12 cellular contexts compared by ENCODE assay signal in genomic region chr6:156396791-156397418, GRCh38.
DNase-seq lines count a peak whose midpoint lies in the region; ATAC-seq, FAIRE-seq and TF ChIP-seq lines count a peak whose summit lies in the region.
"Had no signal": no experiment of that assay in that cellular context is flagged by ENCODE, and none has a peak within 500 bp of the region (broad histone marks: within the 10 kb centered on the region; RNA-seq: fewer than 3 reads in every experiment).

No MANE protein-coding gene starts in this region.

- CTCF ChIA-PET in H1 (lab: Charles Lee; ENCODE audit: partially characterized antibody) (interaction anchor here (0.9 kb wide), 2 partner anchors 15 to 169 kb away, joined by 3 read pairs; no protein-coding TSS in a partner anchor), SK-N-SH (lab: Yijun Ruan, JAX) (interaction anchor here (0.7 kb wide), 1 partner anchor 18 kb away, joined by 3 read pairs; no protein-coding TSS in a partner anchor)

- H3K9ac ChIP-seq in H1 (replicated peaks in 1 of 4; ENCODE audit: extremely low read depth in 1 of 4, low read depth in 3 of 4, low read length in 3 of 4) (no peak overlapping the region; a peak in 2 of 7 replicates), SK-N-SH (no peak overlapping the region)

- H3K18ac ChIP-seq in H1 (ENCODE audit: extremely low read depth, low read length): no peak overlapping the region

- TF ChIP-seq RAD21 in H1 (IDR thresholded peaks at IDR 0.05 in 1 of 2, conservative IDR thresholded peaks at IDR 0.05 in 1 of 2; ENCODE audit: low read depth in 2 of 2, low read length in 2 of 2): no peak; a peak in 1 of 4 replicates
- no peak for TF ChIP-seq RAD21 in SK-N-SH (IDR thresholded peaks at IDR 0.05; ENCODE audit: low read length)

- H3F3A ChIP-seq in SK-N-SH (replicated peaks; ENCODE audit: insufficient read depth): no peaks in the 10 kb centered on the region

- no peak for FAIRE-seq in H1 (lab: Jason Lieb, UNC)
- FAIRE-seq: endometrium had no signal

- no peak overlapping the region for H2BK15ac ChIP-seq in H1 (ENCODE audit: low read length)

- H4K91ac ChIP-seq in H1 (replicated peaks; ENCODE audit: insufficient read length, low read length): no peak overlapping the region

- H2BK5ac ChIP-seq in H1 (ENCODE audit: low read depth, low read length): no peak overlapping the region

- H2AFZ ChIP-seq in H1 (ENCODE audit: low read length) (peak overlapping the region; percentile 87), SK-N-SH (ENCODE audit: low read depth) (no peak overlapping the region)

- H4K8ac ChIP-seq in H1 (ENCODE audit: extremely low read depth, insufficient read depth, low read length): peak overlapping the region; percentile 91

- H3K9me3 ChIP-seq in H1 (ENCODE audit: insufficient read depth in 2 of 2, low read depth in 1 of 2, low read length in 1 of 2): no peaks in the 10 kb centered on the region
- H3K9me3 ChIP-seq in SK-N-SH: no peaks in the 10 kb centered on the region
- H3K9me3 ChIP-seq: right lobe of liver, stomach had no signal

- H3K27ac ChIP-seq in H1 (ENCODE audit: low read depth, low read length): no peak overlapping the region
- H3K27ac ChIP-seq in skin epidermis: peak overlapping the region in 16 of 21 experiments; percentile 9 to 90 (median 69)
- H3K27ac ChIP-seq in SK-N-SH (ENCODE audit: low read depth in 2 of 2, low read length in 1 of 2): no peak overlapping the region
- H3K27ac ChIP-seq: right lobe of liver, stomach had no signal

- DNase-seq in activated CD4-positive, alpha-beta T cell treated with anti-CD3 and anti-CD28 coated beads for 4 hours: peak; percentile 19 to 28
- DNase-seq in H1 (ENCODE audit: low read depth in 1 of 2, low spot score in 2 of 2) (peak; percentile 10 to 63), cerebellar nuclear complex (lab: John Stamatoyannopoulos, UW) (no peak), T1000 (lab: John Stamatoyannopoulos, UW) (no peak), SK-N-SH (no peak)
- DNase-seq: islet precursor cell, right lobe of liver, stomach had no signal

- H3K36me3 ChIP-seq in H1 (ENCODE audit: control insufficient read depth in 2 of 4, insufficient read depth in 4 of 4, low read length in 3 of 4): no peaks in the 10 kb centered on the region
- no peaks in the 10 kb centered on the region for H3K36me3 ChIP-seq in SK-N-SH (replicated peaks in 1 of 2; ENCODE audit: control insufficient read depth in 1 of 2, insufficient read depth in 2 of 2, low read length in 1 of 2)
- H3K36me3 ChIP-seq: right lobe of liver, stomach had no signal

- no peak overlapping the region for H3K56ac ChIP-seq in H1 (replicated peaks; ENCODE audit: insufficient read length, low read depth, low read length)

- no peak for TF ChIP-seq POLR2A in H1 (IDR thresholded peaks at IDR 0.05; ENCODE audit: control extremely low read depth in 1 of 2, low read depth in 2 of 2, low read length in 2 of 2)

- no peak overlapping the region for H2BK20ac ChIP-seq in H1 (ENCODE audit: low read length)

- ATAC-seq in GM19328 (IDR thresholded peaks at IDR 0.05; ENCODE audit: unreplicated experiment) (peak; percentile 4), HG03039 (IDR thresholded peaks at IDR 0.05; ENCODE audit: unreplicated experiment) (no peak)
- ATAC-seq: right lobe of liver had no signal

- no peak overlapping the region for H3K23ac ChIP-seq in H1 (ENCODE audit: insufficient read length)

- no peak overlapping the region for H2BK12ac ChIP-seq in H1 (ENCODE audit: low read depth, low read length)

- TF ChIP-seq EP300 in H1 (IDR thresholded peaks at IDR 0.05; ENCODE audit: borderline replicate concordance in 1 of 2, low read depth in 2 of 2, low read length in 2 of 2): no peak
- TF ChIP-seq EP300 in SK-N-SH (IDR thresholded peaks at IDR 0.05; ENCODE audit: borderline replicate concordance in 1 of 2, low read depth in 1 of 2, low read length in 1 of 2): no peak

- no peaks in the 10 kb centered on the region for H3K79me1 ChIP-seq in H1 (ENCODE audit: low read depth, low read length)

- H3K4me3 ChIP-seq in H1 (ENCODE audit: extremely low read depth in 1 of 4, insufficient read depth in 2 of 4, low read depth in 3 of 4, low read length in 4 of 4): peak overlapping the region in 3 of 4 experiments; percentile 12 to 51 (median 13); a peak in 5 of 8 replicates
- peak overlapping the region in 4 of 7 experiments; percentile 10 to 18 (median 12) for H3K4me3 ChIP-seq in skin epidermis
- H3K4me3 ChIP-seq in SK-N-SH (ENCODE audit: low read depth in 2 of 2, low read length in 1 of 2): no peak overlapping the region
- H3K4me3 ChIP-seq: right lobe of liver, stomach had no signal

- WGBS in H1 (ENCODE audit: extremely low coverage in 1 of 2, insufficient coverage in 1 of 2, insufficient read length in 1 of 2, insufficient replicate concordance in 2 of 2, low coverage in 1 of 2, low lambda C conversion rate in 2 of 2, missing lambda C conversion rate in 1 of 2), 2 experiments: 32% methylated on average over 37 of the region's 45 CpGs; no CpG with 5 or more reads in 1 of the 2 experiments
- 91% methylated on average over 30 of the region's 45 CpGs for WGBS in SK-N-SH (ENCODE audit: low lambda C conversion rate)

- no peaks in the 10 kb centered on the region; the same call in 1 of the 2 replicates for H3K23me2 ChIP-seq in H1 (ENCODE audit: low read depth, low read length)

- H3K4me1 ChIP-seq in H1 (replicated peaks in 1 of 4; ENCODE audit: control insufficient read depth in 3 of 4, insufficient read depth in 4 of 4, low read length in 3 of 4) (peaks cover 4 to 11% (median 8%) of the 10 kb centered on the region in 4 experiments), SK-N-SH (ENCODE audit: control insufficient read depth in 1 of 2, insufficient read depth in 2 of 2, low read depth in 1 of 2, low read length in 1 of 2) (peaks cover 0 to 1% of the 10 kb centered on the region in 2 experiments; a peak in 1 of 4 replicates)

- POLR2A ChIA-PET in H1 (lab: Charles Lee; ENCODE audit: partially characterized antibody) (no interaction called here), SK-N-SH (lab: Yijun Ruan, JAX) (no interaction called here)

- no peak overlapping the region for H2AK5ac ChIP-seq in H1 (ENCODE audit: low read depth, low read length)

- TF ChIP-seq CTCF in H1 (IDR thresholded peaks at IDR 0.05; ENCODE audit: control extremely low read depth in 1 of 3, insufficient read depth in 1 of 3, low read depth in 1 of 3, low read length in 3 of 3) (no peak), SK-N-SH (IDR thresholded peaks at IDR 0.05) (no peak)

- H3K14ac ChIP-seq in H1 (ENCODE audit: insufficient read length): no peak overlapping the region

- no peaks in the 10 kb centered on the region for H3K79me2 ChIP-seq in H1 (ENCODE audit: control insufficient read depth in 1 of 2, insufficient read depth in 2 of 2, low read length in 2 of 2)
- no peaks in the 10 kb centered on the region for H3K79me2 ChIP-seq in SK-N-SH (ENCODE audit: insufficient read depth)

- H3K4me2 ChIP-seq in H1 (ENCODE audit: insufficient read depth in 1 of 2, low read depth in 2 of 2, low read length in 2 of 2) (peak overlapping the region; percentile 47 to 68), SK-N-SH (no peak overlapping the region)

- no peaks in the 10 kb centered on the region for H4K20me1 ChIP-seq in H1 (replicated peaks in 1 of 2; ENCODE audit: control insufficient read depth in 1 of 2, insufficient read depth in 2 of 2, low read length in 2 of 2)
- no peaks in the 10 kb centered on the region for H4K20me1 ChIP-seq in SK-N-SH (ENCODE audit: insufficient read depth)

- H2BK120ac ChIP-seq in H1 (replicated peaks; ENCODE audit: low read depth, low read length): no peak overlapping the region

- H3K9me2 ChIP-seq in SK-N-SH: no peaks in the 10 kb centered on the region

- no peak overlapping the region for H4K5ac ChIP-seq in H1 (ENCODE audit: insufficient read length, low read depth, low read length)

- H3K27me3 ChIP-seq in H1 (replicated peaks in 1 of 4; ENCODE audit: control insufficient read depth in 3 of 4, extremely low read depth in 1 of 4, insufficient read depth in 3 of 4, low read length in 3 of 4) (no peaks in the 10 kb centered on the region), SK-N-SH (ENCODE audit: insufficient read depth) (no peaks in the 10 kb centered on the region)

- H3K4ac ChIP-seq in H1 (replicated peaks; ENCODE audit: insufficient read length, low read depth, low read length): no peak overlapping the region

TF ChIP-seq in H1, 55 proteins besides CTCF, POLR2A, EP300 and RAD21 (continues in another document):
- TF ChIP-seq SAP30 (IDR thresholded peaks at IDR 0.05; ENCODE audit: insufficient read depth, insufficient replicate concordance, low read length) (no peak), SP2 (IDR thresholded peaks at IDR 0.05; ENCODE audit: low read length) (no peak), CHD1 (IDR thresholded peaks at IDR 0.05; ENCODE audit: low read depth, low read length) (no peak), TBP (IDR thresholded peaks at IDR 0.05; ENCODE audit: low read depth, low read length) (no peak), ASH2L (IDR thresholded peaks at IDR 0.05; ENCODE audit: low read length) (peak; percentile 80), CREB1 (IDR thresholded peaks at IDR 0.05) (no peak), TCF12 (IDR thresholded peaks at IDR 0.05; ENCODE audit: low read depth, low read length) (no peak), POU5F1 (IDR thresholded peaks at IDR 0.05; ENCODE audit: low read depth, low read length) (no peak)

TF ChIP-seq in SK-N-SH, 30 proteins besides CTCF, POLR2A, EP300 and RAD21 (continues in another document):
- TF ChIP-seq REST (IDR thresholded peaks at IDR 0.05; ENCODE audit: low read depth, low read length) (no peak), MEF2A (IDR thresholded peaks at IDR 0.05; ENCODE audit: borderline replicate concordance, low read depth) (no peak)

Comparison
In these comparisons a context has a peak if more than half of its experiments do, and no peak if none do; other contexts are left out.
1. DNase-seq: peak in activated CD4-positive, alpha-beta T cell treated with anti-CD3 and anti-CD28 coated beads for 4 hours (2 of 2) and H1 (2 of 2); none in cerebellar nuclear complex (0 of 2), T1000 (single experiment) and SK-N-SH (single experiment).
2. H3K27ac ChIP-seq: peak in skin epidermis (16 of 21); none in H1 (single experiment) and SK-N-SH (0 of 2).
3. H3K4me3 ChIP-seq: peak in H1 (3 of 4) and skin epidermis (4 of 7); none in SK-N-SH (0 of 2).